20 cellular contexts compared by ENCODE assay signal in genomic region chr1:171844381-171844780, GRCh38. TPM values are rescaled to one million over a fixed set of nuclear protein-coding genes. Genes with fewer than 3 reads are reported as not detected.
DNase-seq lines count a peak whose midpoint lies in the region; ATAC-seq and TF ChIP-seq lines count a peak whose summit lies in the region.
"Had no signal": no experiment of that assay in that cellular context is flagged by ENCODE, and none has a peak within 500 bp of the region (broad histone marks: within the 10 kb centered on the region; RNA-seq: fewer than 3 reads in every experiment).

No MANE protein-coding gene starts in this region.

- H3K27ac Mint-ChIP-seq in nephron progenitor cell = no peak overlapping the region
- H3K27ac Mint-ChIP-seq in stimulated activated naive B cell treated with anti-CD40 and anti-IgM and Interleukin-4, amounts not matched to agents 10 μg/mL and 1 μg/mL and 100 μg/mL, for 72 hours = no peak overlapping the region
- H3K27ac Mint-ChIP-seq: B cell; CD4-positive, CD25-positive, alpha-beta regulatory T cell had no signal

- H3K36me3 ChIP-seq in osteoblast (ENCODE audit: insufficient read depth, low read length) = no peaks in the 10 kb centered on the region

- in situ Hi-C loops in SK-MEL-5 (cut with HindIII; ENCODE audit: low pct_unique_long_range_greater_than_20kb, low sequenced_read_pairs) = no loop called here

- H3K9me3 ChIP-seq in osteoblast (ENCODE audit: low read depth, low read length) = no peaks in the 10 kb centered on the region
- H3K9me3 ChIP-seq: SJSA1 had no signal

- no peak overlapping the region for H3K4me3 ChIP-seq in epithelial cell of esophagus (ENCODE audit: low read length)
- H3K4me3 ChIP-seq in osteoblast (ENCODE audit: insufficient read depth, low read length) = no peak overlapping the region
- H3K4me3 ChIP-seq: SJSA1 had no signal

- H3K9me3 Mint-ChIP-seq in nephron progenitor cell = peaks cover 3% of the 10 kb centered on the region
- no peaks in the 10 kb centered on the region for H3K9me3 Mint-ChIP-seq in stimulated activated naive B cell treated with anti-CD40 and anti-IgM and Interleukin-4, amounts not matched to agents 10 μg/mL and 1 μg/mL and 100 μg/mL, for 72 hours
- H3K9me3 Mint-ChIP-seq: CD4-positive, CD25-positive, alpha-beta regulatory T cell had no signal

- no peak overlapping the region for H3K4me2 ChIP-seq in osteoblast (ENCODE audit: insufficient read depth, low read length)
- H3K4me2 ChIP-seq: KMS-11 had no signal

- no peaks in the 10 kb centered on the region for H3K79me2 ChIP-seq in osteoblast (ENCODE audit: insufficient read depth, low read length)

- H3K4me3 Mint-ChIP-seq in nephron progenitor cell = no peak overlapping the region
- no peak overlapping the region for H3K4me3 Mint-ChIP-seq in stimulated activated naive B cell treated with anti-CD40 and anti-IgM and Interleukin-4, amounts not matched to agents 10 μg/mL and 1 μg/mL and 100 μg/mL, for 72 hours
- H3K4me3 Mint-ChIP-seq: B cell; CD4-positive, CD25-positive, alpha-beta regulatory T cell had no signal

- H4K20me1 ChIP-seq in osteoblast (ENCODE audit: insufficient read depth, low read length) = no peaks in the 10 kb centered on the region

- ATAC-seq in HG02610 (IDR thresholded peaks at IDR 0.05; ENCODE audit: unreplicated experiment) = no peak
- ATAC-seq in stimulated activated naive B cell treated with anti-CD40 and anti-IgM and Interleukin-4, amounts not matched to agents 10 μg/mL and 1 μg/mL and 100 μg/mL, for 72 hours (replicated peaks) = no peak

- H3K4me1 ChIP-seq in osteoblast (ENCODE audit: insufficient read depth, low read length) = peaks cover 10% of the 10 kb centered on the region

- peaks cover 46% of the 10 kb centered on the region for H3K27me3 Mint-ChIP-seq in nephron progenitor cell (ENCODE audit: low read depth, poor library complexity)
- peaks cover 17 to 19% of the 10 kb centered on the region in 2 donors for H3K27me3 Mint-ChIP-seq in stimulated activated naive B cell treated with anti-CD40 and anti-IgM and Interleukin-4, amounts not matched to agents 10 μg/mL and 1 μg/mL and 100 μg/mL, for 72 hours

- H3K27me3 ChIP-seq in osteoblast (ENCODE audit: insufficient read depth, low read length) = peaks cover 21% of the 10 kb centered on the region

- TF ChIP-seq CTCF in epithelial cell of esophagus (IDR thresholded peaks at IDR 0.05; ENCODE audit: insufficient read depth, low read depth, low read length, missing control alignments) (no peak), osteoblast (IDR thresholded peaks at IDR 0.05; ENCODE audit: extremely low read depth, low read depth, low read length) (no peak), nephron progenitor cell (IDR thresholded peaks at IDR 0.05) (no peak)

- H3K27ac ChIP-seq in osteoblast (ENCODE audit: low read depth, low read length) = no peak overlapping the region
- H3K27ac ChIP-seq: 22Rv1, KMS-11, SJSA1 had no signal

- peaks cover 16% of the 10 kb centered on the region for H3K4me1 Mint-ChIP-seq in nephron progenitor cell
- H3K4me1 Mint-ChIP-seq in stimulated activated naive B cell treated with anti-CD40 and anti-IgM and Interleukin-4, amounts not matched to agents 10 μg/mL and 1 μg/mL and 100 μg/mL, for 72 hours = peaks cover 18 to 24% of the 10 kb centered on the region in 2 donors

- H3K36me3 Mint-ChIP-seq in nephron progenitor cell (ENCODE audit: low read depth) = no peaks in the 10 kb centered on the region
- no peaks in the 10 kb centered on the region for H3K36me3 Mint-ChIP-seq in stimulated activated naive B cell treated with anti-CD40 and anti-IgM and Interleukin-4, amounts not matched to agents 10 μg/mL and 1 μg/mL and 100 μg/mL, for 72 hours
- H3K36me3 Mint-ChIP-seq: CD4-positive, CD25-positive, alpha-beta regulatory T cell had no signal

- no peak overlapping the region for H2AFZ ChIP-seq in osteoblast (ENCODE audit: low read length)

- DNase-seq in Ammon's horn (ENCODE audit: low spot score) (peak; percentile 12), SK-MEL-5 (ENCODE audit: low read depth, low spot score) (peak; percentile 42), epithelial cell of esophagus (ENCODE audit: low read depth) (peak; percentile 19), osteoblast (ENCODE audit: insufficient read length, low spot score, missing footprints) (peak; percentile 15), OCI-M1 (lab: John Stamatoyannopoulos, UW) (no peak), nephron progenitor cell (no peak)
- no peak for DNase-seq in stimulated activated naive B cell treated with anti-CD40 and anti-IgM and Interleukin-4, amounts not matched to agents 10 μg/mL and 1 μg/mL and 100 μg/mL, for 72 hours
- DNase-seq: CD4-positive, CD25-positive, alpha-beta regulatory T cell; DMS53; EL; NCI-H1417; NCI-H187; NCI-H2227 treated with DMSO at 0.1 percent for 48 hours; NCI-H510A treated with DMSO at 0.1 percent for 48 hours; NCI-H82 had no signal

RNA-seq across cellular contexts. Expression of gene DNM3, which starts 3.1 kb away (rescaled TPM):
- total RNA-seq in SK-MEL-5 (2014; rRNA removed; shearing (Covaris generic)) = 0.56 and 0.79 TPM in 2 replicates
- 0.60 and 0.65 TPM in 2 replicates for polyA plus RNA-seq in SK-MEL-5 (2015; cell fraction: cytosol; rRNA removed)
- polyA plus RNA-seq in SK-MEL-5 (2015; cell fraction: nucleus; rRNA removed) = 0.84 and 1.2 TPM in 2 replicates
- total RNA-seq in osteoblast = 0.72 and 1.2 TPM in 2 replicates

Comparison
In these comparisons a context has a peak if more than half of its experiments do, and no peak if none do; other contexts are left out.
1. DNase-seq: peak in Ammon's horn (single experiment), SK-MEL-5 (single experiment), epithelial cell of esophagus (single experiment) and osteoblast (single experiment); none in OCI-M1 (single experiment), nephron progenitor cell (single experiment) and stimulated activated naive B cell treated with anti-CD40 and anti-IgM and Interleukin-4, amounts not matched to agents 10 μg/mL and 1 μg/mL and 100 μg/mL, for 72 hours (single experiment).